1 cellular context compared by ENCODE assay signal in the genomic region with DNA sequence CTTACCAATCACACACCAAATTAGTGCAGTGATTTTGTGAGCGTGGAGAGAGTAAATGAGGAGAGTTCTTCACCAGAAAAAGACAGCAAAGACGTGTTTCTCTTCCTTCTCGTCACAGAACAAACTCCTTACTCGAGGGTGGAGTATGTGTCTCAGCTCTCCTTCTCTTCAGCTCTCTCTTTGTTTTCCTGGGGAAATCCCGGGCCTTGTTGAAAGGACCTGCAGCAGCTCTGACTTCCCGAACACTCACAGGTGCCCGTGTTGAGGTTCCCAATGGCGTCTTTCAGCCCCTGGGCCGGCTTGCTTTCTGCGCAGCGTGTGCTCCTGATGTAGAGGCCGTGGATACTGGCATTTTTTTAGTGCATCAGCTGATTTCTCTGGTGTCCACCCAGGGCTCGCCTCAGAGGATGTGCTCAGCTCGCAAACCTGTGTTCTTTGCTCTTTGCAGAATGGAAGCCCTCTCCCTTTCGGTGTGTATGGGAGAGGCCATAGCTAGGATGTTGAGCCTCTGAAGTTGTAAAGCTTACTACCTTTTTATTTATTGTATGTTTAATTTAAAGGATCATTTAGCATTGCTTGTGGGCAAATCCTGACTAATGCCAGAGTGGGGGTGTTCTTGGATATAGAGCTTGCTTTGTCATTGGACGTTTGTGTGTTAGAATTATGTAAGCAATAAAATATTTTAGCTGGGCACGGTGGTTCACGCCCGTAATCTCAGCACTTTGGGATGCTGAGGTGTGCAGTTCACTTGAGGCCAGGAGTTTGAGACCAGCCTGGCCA.
TF ChIP-seq lines count a peak whose summit lies in the region.

No MANE protein-coding gene starts in this region.

TF ChIP-seq in IMR-90, 13 proteins besides CTCF, POLR2A, EP300 and RAD21:
- TF ChIP-seq CHD1 (IDR thresholded peaks at IDR 0.05; ENCODE audit: low read depth, low read length) (no peak), FOS (IDR thresholded peaks at IDR 0.05; ENCODE audit: low read depth, low read length) (no peak), MAZ (IDR thresholded peaks at IDR 0.05; ENCODE audit: borderline replicate concordance, low read depth, low read length) (no peak), RFX5 (IDR thresholded peaks at IDR 0.05; ENCODE audit: low read depth, low read length) (no peak), SMC3 (IDR thresholded peaks at IDR 0.05; ENCODE audit: low read depth, low read length) (no peak), MAFK (IDR thresholded peaks at IDR 0.05; ENCODE audit: low read depth, low read length) (no peak), NFE2L2 (IDR thresholded peaks at IDR 0.05; ENCODE audit: low read depth, low read length) (no peak), MXI1 (IDR thresholded peaks at IDR 0.05; ENCODE audit: borderline replicate concordance, low read depth, low read length) (no peak), BHLHE40 (IDR thresholded peaks at IDR 0.05; ENCODE audit: low read depth, low read length) (no peak), CEBPB (IDR thresholded peaks at IDR 0.05; ENCODE audit: low read depth, low read length) (no peak), RCOR1 (IDR thresholded peaks at IDR 0.05; ENCODE audit: insufficient replicate concordance, low read length) (no peak)
- TF ChIP-seq, protein P1, sequence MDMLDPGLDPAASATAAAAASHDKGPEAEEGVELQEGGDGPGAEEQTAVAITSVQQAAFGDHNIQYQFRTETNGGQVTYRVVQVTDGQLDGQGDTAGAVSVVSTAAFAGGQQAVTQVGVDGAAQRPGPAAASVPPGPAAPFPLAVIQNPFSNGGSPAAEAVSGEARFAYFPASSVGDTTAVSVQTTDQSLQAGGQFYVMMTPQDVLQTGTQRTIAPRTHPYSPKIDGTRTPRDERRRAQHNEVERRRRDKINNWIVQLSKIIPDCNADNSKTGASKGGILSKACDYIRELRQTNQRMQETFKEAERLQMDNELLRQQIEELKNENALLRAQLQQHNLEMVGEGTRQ (IDR thresholded peaks at IDR 0.05; ENCODE audit: low read depth, low read length): no peak
- TF ChIP-seq, protein P2, sequence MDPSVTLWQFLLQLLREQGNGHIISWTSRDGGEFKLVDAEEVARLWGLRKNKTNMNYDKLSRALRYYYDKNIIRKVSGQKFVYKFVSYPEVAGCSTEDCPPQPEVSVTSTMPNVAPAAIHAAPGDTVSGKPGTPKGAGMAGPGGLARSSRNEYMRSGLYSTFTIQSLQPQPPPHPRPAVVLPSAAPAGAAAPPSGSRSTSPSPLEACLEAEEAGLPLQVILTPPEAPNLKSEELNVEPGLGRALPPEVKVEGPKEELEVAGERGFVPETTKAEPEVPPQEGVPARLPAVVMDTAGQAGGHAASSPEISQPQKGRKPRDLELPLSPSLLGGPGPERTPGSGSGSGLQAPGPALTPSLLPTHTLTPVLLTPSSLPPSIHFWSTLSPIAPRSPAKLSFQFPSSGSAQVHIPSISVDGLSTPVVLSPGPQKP (IDR thresholded peaks at IDR 0.05; ENCODE audit: borderline replicate concordance, low read depth, low read length): no peak
